Comparison of ENCODE assay signal across 27 cellular contexts in the genomic region with DNA sequence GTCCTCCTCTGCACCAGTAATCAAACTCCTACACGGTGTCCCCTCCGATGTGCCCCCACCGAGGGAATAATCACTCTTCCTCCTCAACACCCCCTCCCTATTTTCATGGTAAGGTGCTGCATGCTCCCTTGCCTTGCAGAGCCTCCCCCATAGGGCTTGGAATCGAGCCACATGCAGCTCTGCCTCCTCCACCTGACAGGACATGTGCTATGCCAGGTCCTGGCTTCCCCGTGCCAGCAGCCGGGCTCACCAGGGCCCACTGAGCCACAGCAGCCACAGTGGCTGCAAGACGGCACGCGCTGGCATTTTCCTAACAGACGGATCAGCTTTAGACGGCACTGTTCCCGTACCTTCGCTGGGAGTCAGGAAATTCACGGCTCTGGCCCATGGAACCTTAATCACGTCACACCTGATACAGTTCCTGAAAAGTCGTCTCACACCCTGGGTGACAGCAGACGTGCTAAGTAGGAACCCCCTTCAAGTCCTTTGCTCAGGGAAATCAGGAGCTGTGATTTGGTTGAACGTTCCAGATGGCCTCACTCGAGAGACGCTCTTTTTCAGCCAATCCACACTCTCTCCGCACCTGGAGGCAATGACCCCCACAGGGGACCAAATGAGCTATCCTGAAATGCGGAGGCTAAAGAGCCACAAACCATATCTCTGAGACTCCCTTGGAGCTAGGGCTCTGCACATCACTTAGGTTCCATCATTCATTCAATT.
DNase-seq lines count a peak whose midpoint lies in the region; ATAC-seq, FAIRE-seq and TF ChIP-seq lines count a peak whose summit lies in the region.
"Had no signal": no experiment of that assay in that cellular context is flagged by ENCODE, and none has a peak within 500 bp of the region (broad histone marks: within the 10 kb centered on the region; RNA-seq: fewer than 3 reads in every experiment).

No MANE protein-coding gene starts in this region.

- no peak overlapping the region for H4K5ac ChIP-seq in H1 (ENCODE audit: insufficient read length, low read depth, low read length)

- peaks cover 0 to 10% (median 0%) of the 10 kb centered on the region in 9 donors for H3K27me3 ChIP-seq in heart left ventricle
- H3K27me3 ChIP-seq in RWPE2 (ENCODE audit: insufficient read depth, poor library complexity, severe bottlenecking) = peaks cover 4% of the 10 kb centered on the region
- H3K27me3 ChIP-seq in H1 (replicated peaks in 1 of 4; ENCODE audit: control insufficient read depth in 3 of 4, extremely low read depth in 1 of 4, insufficient read depth in 3 of 4, low read length in 3 of 4) = no peaks in the 10 kb centered on the region; a peak in 1 of 7 replicates
- H3K27me3 ChIP-seq: BE2C had no signal

- H3K36me3 ChIP-seq in heart left ventricle (no peaks in the 10 kb centered on the region), RWPE2 (ENCODE audit: low read depth) (no peaks in the 10 kb centered on the region), H1 (ENCODE audit: control insufficient read depth in 2 of 4, insufficient read depth in 4 of 4, low read length in 3 of 4) (no peaks in the 10 kb centered on the region)
- H3K36me3 ChIP-seq: BE2C had no signal

- H4K8ac ChIP-seq in H1 (ENCODE audit: extremely low read depth, insufficient read depth, low read length) = no peak overlapping the region

- H3K4me3 ChIP-seq in heart left ventricle (no peak overlapping the region), RWPE2 (ENCODE audit: severe bottlenecking) (no peak overlapping the region), H1 (ENCODE audit: extremely low read depth in 1 of 4, insufficient read depth in 2 of 4, low read depth in 3 of 4, low read length in 4 of 4) (no peak overlapping the region)

- POLR2A ChIA-PET in H1 (lab: Charles Lee; ENCODE audit: partially characterized antibody) = interaction anchor here (1.6 kb wide), 1 partner anchor 17 kb away, joined by 4 read pairs; no protein-coding TSS in a partner anchor

- H3K9me3 ChIP-seq in heart left ventricle = no peaks in the 10 kb centered on the region
- no peaks in the 10 kb centered on the region for H3K9me3 ChIP-seq in RWPE2 (ENCODE audit: severe bottlenecking)
- H3K9me3 ChIP-seq in H1 (ENCODE audit: insufficient read depth in 2 of 2, low read depth in 1 of 2, low read length in 1 of 2) = no peaks in the 10 kb centered on the region
- H3K9me3 ChIP-seq: BE2C, SK-N-SH had no signal

- H2AFZ ChIP-seq in H1 (ENCODE audit: low read length) = no peak overlapping the region

- no peak overlapping the region for H3K27ac ChIP-seq in heart left ventricle
- H3K27ac ChIP-seq in RWPE2 (ENCODE audit: poor library complexity, severe bottlenecking) = no peak overlapping the region
- no peak overlapping the region for H3K27ac ChIP-seq in H1 (ENCODE audit: low read depth, low read length)
- H3K27ac ChIP-seq: KMS-11 had no signal

- TF ChIP-seq CTCF in heart left ventricle (IDR thresholded peaks at IDR 0.05) (no peak), RWPE2 (IDR thresholded peaks at IDR 0.05; ENCODE audit: poor library complexity, severe bottlenecking) (no peak), H1 (IDR thresholded peaks at IDR 0.05; ENCODE audit: control extremely low read depth in 1 of 3, insufficient read depth in 1 of 3, low read depth in 1 of 3, low read length in 3 of 3) (no peak)

- H3K56ac ChIP-seq in H1 (replicated peaks; ENCODE audit: insufficient read length, low read depth, low read length) = no peak overlapping the region

- H2BK12ac ChIP-seq in H1 (ENCODE audit: low read depth, low read length) = 0 out of 2 replicates have a peak overlapping the region, but pooled peaks have one; percentile 7

- no peak overlapping the region for H2BK20ac ChIP-seq in H1 (ENCODE audit: low read length)

- no peak overlapping the region for H3K23ac ChIP-seq in H1 (ENCODE audit: insufficient read length)

- H4K20me1 ChIP-seq in H1 (replicated peaks in 1 of 2; ENCODE audit: control insufficient read depth in 1 of 2, insufficient read depth in 2 of 2, low read length in 2 of 2) = no peaks in the 10 kb centered on the region

- no peaks in the 10 kb centered on the region for H3K79me2 ChIP-seq in H1 (ENCODE audit: control insufficient read depth in 1 of 2, insufficient read depth in 2 of 2, low read length in 2 of 2)

- H2BK120ac ChIP-seq in H1 (replicated peaks; ENCODE audit: low read depth, low read length) = no peak overlapping the region

- CTCF ChIA-PET in H1 (lab: Charles Lee; ENCODE audit: partially characterized antibody) = interaction anchor here (0.6 to 1.7 kb wide), 10 partner anchors 8 to 1591 kb away, joined by 3 to 5 read pairs (median 4); no protein-coding TSS in a partner anchor

- peak; percentile 21 for DNase-seq in Right ventricle myocardium superior
- no peak for DNase-seq in heart left ventricle
- peak; percentile 37 for DNase-seq in RWPE2 (ENCODE audit: low spot score)
- DNase-seq in H1 (ENCODE audit: low read depth in 1 of 2, low spot score in 2 of 2) = no peak
- peak; percentile 66 for DNase-seq in posterior vena cava (ENCODE audit: low spot score)
- DNase-seq in DMS114 treated with DMSO at 0.1 percent for 48 hours (lab: John Stamatoyannopoulos, UW; ENCODE audit: unreplicated experiment) = no peak
- no peak for DNase-seq in NCI-H146 treated with DMSO at 0.1 percent for 48 hours (lab: John Stamatoyannopoulos, UW; ENCODE audit: unreplicated experiment)
- DNase-seq: 8988T; ACHN; BE2C; CD8-positive, alpha-beta memory T cell; DMS 273 treated with DMSO at 0.1 percent for 48 hours; DMS79 treated with DMSO at 0.1 percent for 48 hours; H7; MM.1S; NCI-H1694; NCI-H2029 treated with DMSO at 0.1 percent for 48 hours; NCI-H2227 treated with DMSO at 0.1 percent for 48 hours; NCI-H69; RPMI8226; SHP77 treated with DMSO at 0.1 percent for 48 hours; SK-N-SH had no signal

- WGBS in heart left ventricle, 4 donors = 38 to 56% (median 40%) methylated on average over 22 of the region's 22 CpGs
- 89% methylated on average over 22 of the region's 22 CpGs; no CpG with 5 or more reads in 1 of the 2 experiments for WGBS in H1 (ENCODE audit: extremely low coverage in 1 of 2, insufficient coverage in 1 of 2, insufficient read length in 1 of 2, insufficient replicate concordance in 2 of 2, low coverage in 1 of 2, low lambda C conversion rate in 2 of 2, missing lambda C conversion rate in 1 of 2), 2 experiments

- no peak overlapping the region for H3K4me2 ChIP-seq in H1 (ENCODE audit: insufficient read depth in 1 of 2, low read depth in 2 of 2, low read length in 2 of 2)
- H3K4me2 ChIP-seq: KMS-11, SK-N-SH had no signal

- intact Hi-C loops in Right ventricle myocardium superior (cut with DNase I) = no loop called here
- intact Hi-C loops in heart left ventricle (cut with DNase I) = no loop called here
- intact Hi-C loops in posterior vena cava (cut with DNase I) = no loop called here

- H4K91ac ChIP-seq in H1 (replicated peaks; ENCODE audit: insufficient read length, low read length) = no peak overlapping the region

- no peaks in the 10 kb centered on the region for H3K79me1 ChIP-seq in H1 (ENCODE audit: low read depth, low read length)

- H2BK5ac ChIP-seq in H1 (ENCODE audit: low read depth, low read length) = no peak overlapping the region

- no peak overlapping the region for H3K14ac ChIP-seq in H1 (ENCODE audit: insufficient read length)

- H3K4me1 ChIP-seq in heart left ventricle = no peaks in the 10 kb centered on the region
- H3K4me1 ChIP-seq in RWPE2 (ENCODE audit: insufficient read depth, poor library complexity, severe bottlenecking) = no peaks in the 10 kb centered on the region
- H3K4me1 ChIP-seq in H1 (replicated peaks in 1 of 4; ENCODE audit: control insufficient read depth in 3 of 4, insufficient read depth in 4 of 4, low read length in 3 of 4) = peaks cover 0 to 6% (median 3%) of the 10 kb centered on the region in 4 experiments; a peak in 4 of 7 replicates
- H3K4me1 ChIP-seq: BE2C had no signal

- TF ChIP-seq RAD21 in H1 (IDR thresholded peaks at IDR 0.05 in 1 of 2, conservative IDR thresholded peaks at IDR 0.05 in 1 of 2; ENCODE audit: low read depth in 2 of 2, low read length in 2 of 2) = no peak

- FAIRE-seq in H1 (lab: Jason Lieb, UNC) = no peak
- FAIRE-seq: GM12892, GM19239, HTR-8/SVneo had no signal

- no peak overlapping the region for H2AK5ac ChIP-seq in H1 (ENCODE audit: low read depth, low read length)

- H3K23me2 ChIP-seq in H1 (ENCODE audit: low read depth, low read length) = no peaks in the 10 kb centered on the region

- H3K9ac ChIP-seq in H1 (replicated peaks in 1 of 4; ENCODE audit: extremely low read depth in 1 of 4, low read depth in 3 of 4, low read length in 3 of 4) = no peak overlapping the region
- H3K9ac ChIP-seq: KMS-11, SK-N-SH had no signal

- TF ChIP-seq EP300 in H1 (IDR thresholded peaks at IDR 0.05; ENCODE audit: borderline replicate concordance in 1 of 2, low read depth in 2 of 2, low read length in 2 of 2) = no peak

- no peak overlapping the region for H3K4ac ChIP-seq in H1 (replicated peaks; ENCODE audit: insufficient read length, low read depth, low read length)

- TF ChIP-seq POLR2A in heart left ventricle (IDR thresholded peaks at IDR 0.05) (no peak), H1 (IDR thresholded peaks at IDR 0.05; ENCODE audit: control extremely low read depth in 1 of 2, low read depth in 2 of 2, low read length in 2 of 2) (no peak)

- H2BK15ac ChIP-seq in H1 (ENCODE audit: low read length) = peak overlapping the region; percentile 46; the same call in 1 of the 2 replicates

- ATAC-seq in Right ventricle myocardium superior (ENCODE audit: poor library complexity) (no peak), heart left ventricle (no peak), RWPE2 (ENCODE audit: low read depth) (no peak), GM18858 (IDR thresholded peaks at IDR 0.05; ENCODE audit: unreplicated experiment) (no peak)

- no peak overlapping the region; the same call in 1 of the 2 replicates for H3K18ac ChIP-seq in H1 (ENCODE audit: extremely low read depth, low read length)

TF ChIP-seq in H1, 55 proteins besides CTCF, POLR2A, EP300 and RAD21 (continues in another document):
- TF ChIP-seq ASH2L (IDR thresholded peaks at IDR 0.05; ENCODE audit: low read length) (no peak), TAF7 (optimal IDR thresholded peaks at IDR 0.05; ENCODE audit: borderline replicate concordance, low read depth, low read length) (no peak), SP2 (IDR thresholded peaks at IDR 0.05; ENCODE audit: low read length) (no peak), BRCA1 (IDR thresholded peaks at IDR 0.05; ENCODE audit: low read depth, low read length) (no peak), RXRA (IDR thresholded peaks at IDR 0.05; ENCODE audit: insufficient read depth, low read depth, low read length) (no peak), POU5F1 (IDR thresholded peaks at IDR 0.05; ENCODE audit: low read depth, low read length) (no peak), JUND (IDR thresholded peaks at IDR 0.05; ENCODE audit: low read length) (no peak)
- TF ChIP-seq, protein P1, sequence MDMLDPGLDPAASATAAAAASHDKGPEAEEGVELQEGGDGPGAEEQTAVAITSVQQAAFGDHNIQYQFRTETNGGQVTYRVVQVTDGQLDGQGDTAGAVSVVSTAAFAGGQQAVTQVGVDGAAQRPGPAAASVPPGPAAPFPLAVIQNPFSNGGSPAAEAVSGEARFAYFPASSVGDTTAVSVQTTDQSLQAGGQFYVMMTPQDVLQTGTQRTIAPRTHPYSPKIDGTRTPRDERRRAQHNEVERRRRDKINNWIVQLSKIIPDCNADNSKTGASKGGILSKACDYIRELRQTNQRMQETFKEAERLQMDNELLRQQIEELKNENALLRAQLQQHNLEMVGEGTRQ (IDR thresholded peaks at IDR 0.05; ENCODE audit: low read length) = no peak

Comparison
In these comparisons a context has a peak if more than half of its experiments do, and no peak if none do; other contexts are left out.
1. DNase-seq: peak in Right ventricle myocardium superior (single experiment), RWPE2 (single experiment) and posterior vena cava (single experiment); none in heart left ventricle (0 of 5), H1 (0 of 2), DMS114 treated with DMSO at 0.1 percent for 48 hours (single experiment) and NCI-H146 treated with DMSO at 0.1 percent for 48 hours (single experiment).